18 cellular contexts compared by ENCODE assay signal in the genomic region with DNA sequence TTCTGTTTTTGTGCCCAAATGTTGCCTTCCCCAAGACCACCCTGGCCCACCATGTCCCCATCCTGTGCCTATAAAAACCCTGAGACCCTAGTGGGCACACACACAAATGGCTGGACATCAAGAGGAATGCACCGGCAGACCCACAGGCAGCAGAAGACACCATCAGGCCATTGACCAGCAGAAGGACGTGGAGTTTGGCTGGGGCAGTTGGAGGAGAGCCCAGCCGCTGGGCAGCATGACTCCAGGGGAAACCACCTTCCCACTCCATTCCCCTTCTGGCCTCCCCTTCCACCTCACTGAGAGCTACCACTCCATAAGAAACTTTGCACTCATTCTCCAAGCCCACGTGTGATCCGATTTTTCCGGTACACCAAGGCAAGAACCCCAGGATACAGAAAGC.
A peak's percentile ranks its signal among the peaks of the same experiment; 100 is the strongest.
DNase-seq lines count a peak whose midpoint lies in the region; ATAC-seq and TF ChIP-seq lines count a peak whose summit lies in the region.
"Had no signal": no experiment of that assay in that cellular context is flagged by ENCODE, and none has a peak within 500 bp of the region (broad histone marks: within the 10 kb centered on the region; RNA-seq: fewer than 3 reads in every experiment).

No MANE protein-coding gene starts in this region.

- H3K4me3 ChIP-seq in MG63: no peak overlapping the region
- no peak overlapping the region for H3K4me3 ChIP-seq in right cardiac atrium (ENCODE audit: low read length)
- H3K4me3 ChIP-seq: BLaER1 treated with 17β-estradiol and CSF1 and Interleukin-3, amounts not matched to agents 10 nM and 100 nM; GM12878; GM23248 had no signal

- POLR2A ChIA-PET in activated CD4-positive, alpha-beta T cell treated with anti-CD3 and anti-CD28 coated beads for 36 hours (lab: Charles Lee): interaction anchor here (0.6 kb wide), 1 partner anchor 419 kb away, joined by 3 read pairs; no protein-coding TSS in a partner anchor

- intact Hi-C loops in right cardiac atrium (cut with DNase I) (loop anchor here in 2 of 4 donors (10.0 kb wide), 1 partner anchor 394 kb away; no protein-coding TSS in a partner anchor), posterior cingulate gyrus (cut with DNase I) (no loop called here)
- intact Hi-C loops in activated CD4-positive, alpha-beta T cell treated with anti-CD3 and anti-CD28 coated beads for 36 hours (cut with DNase I, micrococcal nuclease): loop anchor here in 1 of 2 experiments (5.0 kb wide), 1 partner anchor 171 kb away; no protein-coding TSS in a partner anchor

- CTCF ChIA-PET in activated CD4-positive, alpha-beta T cell treated with anti-CD3 and anti-CD28 coated beads for 36 hours (lab: Charles Lee): interaction anchor here (0.8 kb wide), 1 partner anchor 247 kb away, joined by 3 read pairs; no protein-coding TSS in a partner anchor

- WGBS in right cardiac atrium: 83% methylated on average over 6 of the region's 6 CpGs

- peaks cover 2% of the 10 kb centered on the region for H3K27me3 Mint-ChIP-seq in glutamatergic neuron (ENCODE audit: unreplicated experiment)
- no peaks in the 10 kb centered on the region for H3K27me3 Mint-ChIP-seq in naive B cell
- no peaks in the 10 kb centered on the region for H3K27me3 Mint-ChIP-seq in stimulated activated memory B cell treated with anti-CD40 and anti-IgM and Interleukin-4, amounts not matched to agents 10 μg/mL and 1 μg/mL and 100 μg/mL, for 72 hours
- H3K27me3 Mint-ChIP-seq in activated CD4-positive, alpha-beta T cell treated with anti-CD3 and anti-CD28 coated beads for 36 hours: no peaks in the 10 kb centered on the region
- H3K27me3 Mint-ChIP-seq: B cell had no signal

- H3K4me3 Mint-ChIP-seq in glutamatergic neuron (ENCODE audit: unreplicated experiment) (no peak overlapping the region), naive B cell (no peak overlapping the region)
- no peak overlapping the region for H3K4me3 Mint-ChIP-seq in stimulated activated memory B cell treated with anti-CD40 and anti-IgM and Interleukin-4, amounts not matched to agents 10 μg/mL and 1 μg/mL and 100 μg/mL, for 72 hours
- H3K4me3 Mint-ChIP-seq in activated CD4-positive, alpha-beta T cell treated with anti-CD3 and anti-CD28 coated beads for 36 hours: no peak overlapping the region
- H3K4me3 Mint-ChIP-seq: B cell; CD8-positive, alpha-beta T cell had no signal

- no peaks in the 10 kb centered on the region for H3K36me3 ChIP-seq in MG63

- ATAC-seq in naive B cell (ENCODE audit: low read depth in 2 of 2): no peak
- ATAC-seq in stimulated activated memory B cell treated with anti-CD40 and anti-IgM and Interleukin-4, amounts not matched to agents 10 μg/mL and 1 μg/mL and 100 μg/mL, for 72 hours: no peak
- ATAC-seq in right cardiac atrium: no peak
- ATAC-seq in activated CD4-positive, alpha-beta T cell treated with anti-CD3 and anti-CD28 coated beads for 36 hours: no peak
- ATAC-seq: CD8-positive, alpha-beta T cell; GM12878 had no signal

- no peak overlapping the region for H3K27ac ChIP-seq in right cardiac atrium (ENCODE audit: low read length)
- H3K27ac ChIP-seq: BLaER1 treated with 17β-estradiol and CSF1 and Interleukin-3, amounts not matched to agents 10 nM and 100 nM; GM23248; HL-60 had no signal

- H3K4me1 Mint-ChIP-seq in glutamatergic neuron (ENCODE audit: low read depth, unreplicated experiment): peaks cover 19% of the 10 kb centered on the region
- H3K4me1 Mint-ChIP-seq in naive B cell: peaks cover 24 to 35% (median 26%) of the 10 kb centered on the region in 3 donors
- peaks cover 22% of the 10 kb centered on the region for H3K4me1 Mint-ChIP-seq in stimulated activated memory B cell treated with anti-CD40 and anti-IgM and Interleukin-4, amounts not matched to agents 10 μg/mL and 1 μg/mL and 100 μg/mL, for 72 hours
- H3K4me1 Mint-ChIP-seq in activated CD4-positive, alpha-beta T cell treated with anti-CD3 and anti-CD28 coated beads for 36 hours: peaks cover 25% of the 10 kb centered on the region

- no peak for TF ChIP-seq CTCF in glutamatergic neuron (IDR thresholded peaks at IDR 0.05; ENCODE audit: partially characterized antibody, unreplicated experiment)

- H3K9me3 Mint-ChIP-seq in glutamatergic neuron (ENCODE audit: unreplicated experiment) (no peaks in the 10 kb centered on the region), naive B cell (peaks cover 0 to 12% (median 5%) of the 10 kb centered on the region in 7 donors)
- H3K9me3 Mint-ChIP-seq in stimulated activated memory B cell treated with anti-CD40 and anti-IgM and Interleukin-4, amounts not matched to agents 10 μg/mL and 1 μg/mL and 100 μg/mL, for 72 hours: peaks cover 3% of the 10 kb centered on the region
- peaks cover 5% of the 10 kb centered on the region for H3K9me3 Mint-ChIP-seq in activated CD4-positive, alpha-beta T cell treated with anti-CD3 and anti-CD28 coated beads for 36 hours (ENCODE audit: low read depth)

- no peaks in the 10 kb centered on the region for H3K4me1 ChIP-seq in right cardiac atrium (ENCODE audit: control insufficient read depth, insufficient read depth, low read length)

- DNase-seq in MG63 (peak; percentile 16), glutamatergic neuron (no peak), naive B cell (no peak), right cardiac atrium (no peak), posterior cingulate gyrus (no peak)
- DNase-seq in activated CD4-positive, alpha-beta T cell treated with anti-CD3 and anti-CD28 coated beads for 36 hours: no peak
- DNase-seq: Calu3; CD8-positive, alpha-beta T cell; DMS79 treated with DMSO at 0.1 percent for 48 hours; GF-D8; GM23248; HCEC 1CT; IMR-90 had no signal

- H3K36me3 Mint-ChIP-seq in glutamatergic neuron (ENCODE audit: unreplicated experiment): no peaks in the 10 kb centered on the region
- H3K36me3 Mint-ChIP-seq in naive B cell: peaks cover 5 to 9% of the 10 kb centered on the region in 2 donors
- H3K36me3 Mint-ChIP-seq in stimulated activated memory B cell treated with anti-CD40 and anti-IgM and Interleukin-4, amounts not matched to agents 10 μg/mL and 1 μg/mL and 100 μg/mL, for 72 hours: peaks cover 19% of the 10 kb centered on the region
- peaks cover 7% of the 10 kb centered on the region for H3K36me3 Mint-ChIP-seq in activated CD4-positive, alpha-beta T cell treated with anti-CD3 and anti-CD28 coated beads for 36 hours (ENCODE audit: low read depth)

- H3K9me3 ChIP-seq in MG63 (peaks cover 6% of the 10 kb centered on the region), right cardiac atrium (ENCODE audit: control insufficient read depth, low read length) (no peaks in the 10 kb centered on the region)

- H3K27ac Mint-ChIP-seq in glutamatergic neuron (ENCODE audit: unreplicated experiment) (peak overlapping the region; percentile 45), naive B cell (peak overlapping the region in 4 of 6 donors; percentile 6 to 69 (median 52))
- H3K27ac Mint-ChIP-seq in stimulated activated memory B cell treated with anti-CD40 and anti-IgM and Interleukin-4, amounts not matched to agents 10 μg/mL and 1 μg/mL and 100 μg/mL, for 72 hours: peak overlapping the region; percentile 3
- H3K27ac Mint-ChIP-seq in activated CD4-positive, alpha-beta T cell treated with anti-CD3 and anti-CD28 coated beads for 36 hours: no peak overlapping the region
- H3K27ac Mint-ChIP-seq: B cell; CD8-positive, alpha-beta T cell had no signal

- H3K27me3 ChIP-seq in MG63 (no peaks in the 10 kb centered on the region), right cardiac atrium (ENCODE audit: control insufficient read depth, insufficient read depth) (no peaks in the 10 kb centered on the region)
- H3K27me3 ChIP-seq: BLaER1 treated with 17β-estradiol and CSF1 and Interleukin-3, amounts not matched to agents 10 nM and 100 nM had no signal
